9 cellular contexts compared by ENCODE assay signal in the genomic region with DNA sequence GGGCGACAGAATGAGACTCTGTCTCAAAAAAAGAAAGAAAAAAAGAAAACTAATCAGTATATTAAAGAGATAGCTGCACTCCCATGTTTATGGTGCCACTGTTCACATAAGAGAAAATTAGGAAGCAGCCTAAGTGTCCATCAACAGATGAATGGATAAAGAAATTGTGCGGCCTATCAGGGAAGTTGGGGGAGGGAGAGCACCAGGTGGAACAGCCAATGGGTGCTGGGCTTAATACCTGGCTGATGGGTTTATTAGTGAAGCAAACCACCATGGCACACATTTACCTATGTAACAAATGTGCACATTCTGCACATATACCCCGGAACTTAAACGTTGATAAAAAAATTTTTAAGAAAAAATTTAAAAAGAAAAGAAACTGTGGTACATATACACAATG. TPM values are rescaled to one million over a fixed set of nuclear protein-coding genes. Genes with fewer than 3 reads are reported as not detected.
"Had no signal": no experiment of that assay in that cellular context is flagged by ENCODE, and none has a peak within 500 bp of the region (broad histone marks: within the 10 kb centered on the region; RNA-seq: fewer than 3 reads in every experiment).

No MANE protein-coding gene starts in this region.

- DNase-seq: IMR-90, KBM-7, KG1 had no signal

- H3K4me2 ChIP-seq: KMS-11 had no signal

- H3K9ac ChIP-seq: KMS-11 had no signal

- ATAC-seq: HepG2 had no signal

- H3K27ac ChIP-seq: HL-60, KMS-11 had no signal

- FAIRE-seq: HepG2, HTR-8/SVneo had no signal

RNA-seq across cellular contexts. Expression of a gene that starts 9.0 kb away (rescaled TPM):
- total RNA-seq: HepG2, HT-29, HT1080, IMR-90 had no signal
- polyA plus RNA-seq: HepG2, IMR-90 had no signal
